Comparison of ENCODE assay signal across 17 cellular contexts in the genomic region with DNA sequence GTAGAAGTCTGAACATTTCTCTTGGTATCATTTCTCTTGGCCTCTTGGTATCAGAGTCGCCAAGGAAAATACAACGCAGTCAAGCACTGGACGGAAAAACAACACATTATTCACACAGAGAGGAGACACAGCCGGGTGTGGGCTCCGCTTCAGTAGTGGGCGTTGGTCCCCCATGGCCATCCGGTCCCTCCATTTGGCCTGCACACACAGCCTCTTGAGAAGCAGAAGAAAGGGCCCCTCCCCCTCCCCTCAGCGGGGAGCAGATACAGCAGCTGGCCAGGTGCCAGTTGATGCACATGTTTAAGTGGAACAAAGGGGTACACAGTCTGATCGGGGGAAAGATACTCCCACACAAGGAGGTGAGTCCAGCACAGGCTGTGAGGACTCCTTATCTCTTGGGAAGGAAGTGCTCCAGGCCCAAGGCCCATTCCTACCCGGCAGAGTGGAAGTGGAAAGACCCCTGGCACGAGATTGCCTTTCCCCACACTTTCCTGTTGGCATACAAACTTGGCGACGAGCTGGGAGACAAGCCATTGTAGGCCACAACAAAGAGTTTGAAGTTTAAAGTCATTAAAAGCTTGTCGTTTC.
DNase-seq lines count a peak whose midpoint lies in the region; ATAC-seq, FAIRE-seq and TF ChIP-seq lines count a peak whose summit lies in the region.
"Had no signal": no experiment of that assay in that cellular context is flagged by ENCODE, and none has a peak within 500 bp of the region (broad histone marks: within the 10 kb centered on the region; RNA-seq: fewer than 3 reads in every experiment).

No MANE protein-coding gene starts in this region.

- H3K9me3 Mint-ChIP-seq in activated naive CD8-positive, alpha-beta T cell (ENCODE audit: low read depth) = peaks cover 17% of the 10 kb centered on the region
- H3K9me3 Mint-ChIP-seq in activated naive CD8-positive, alpha-beta T cell treated with anti-CD3 and anti-CD28 coated beads for 36 hours = peaks cover 1% of the 10 kb centered on the region
- H3K9me3 Mint-ChIP-seq: HFFc6 had no signal

- intact Hi-C loops in kidney (cut with DNase I) = no loop called here

- FAIRE-seq in kidney (lab: Jason Lieb, UNC) = no peak
- FAIRE-seq: GM12878, GM18507 had no signal

- no peaks in the 10 kb centered on the region for H3K9me3 ChIP-seq in kidney (ENCODE audit: control insufficient read depth in 1 of 2, low read length in 2 of 2)

- no peak overlapping the region for H3K27ac Mint-ChIP-seq in activated naive CD8-positive, alpha-beta T cell
- no peak overlapping the region for H3K27ac Mint-ChIP-seq in activated naive CD8-positive, alpha-beta T cell treated with anti-CD3 and anti-CD28 coated beads for 36 hours
- H3K27ac Mint-ChIP-seq: HFFc6 had no signal

- peaks cover 11% of the 10 kb centered on the region for H3K4me1 Mint-ChIP-seq in activated naive CD8-positive, alpha-beta T cell (ENCODE audit: low read depth)
- peaks cover 1% of the 10 kb centered on the region for H3K4me1 Mint-ChIP-seq in activated naive CD8-positive, alpha-beta T cell treated with anti-CD3 and anti-CD28 coated beads for 36 hours

- no peak overlapping the region for H3K27ac ChIP-seq in kidney (ENCODE audit: low read depth in 2 of 2, low read length in 2 of 2)
- H3K27ac ChIP-seq: BLaER1 had no signal

- peaks cover 6% of the 10 kb centered on the region for H3K36me3 Mint-ChIP-seq in activated naive CD8-positive, alpha-beta T cell
- H3K36me3 Mint-ChIP-seq in activated naive CD8-positive, alpha-beta T cell treated with anti-CD3 and anti-CD28 coated beads for 36 hours = no peaks in the 10 kb centered on the region

- H3K27me3 Mint-ChIP-seq in activated naive CD8-positive, alpha-beta T cell = peaks cover 71% of the 10 kb centered on the region
- peaks cover 80% of the 10 kb centered on the region for H3K27me3 Mint-ChIP-seq in activated naive CD8-positive, alpha-beta T cell treated with anti-CD3 and anti-CD28 coated beads for 36 hours

- ATAC-seq in HG03159 (IDR thresholded peaks at IDR 0.05; ENCODE audit: unreplicated experiment) = no peak
- ATAC-seq: GM12878 had no signal

- H3K4me3 ChIP-seq in kidney (ENCODE audit: low read length in 2 of 2) = peak overlapping the region in 1 of 2 donors; percentile 17
- H3K4me3 ChIP-seq: BLaER1, GM12878 had no signal

- POLR2A ChIA-PET in GM10248 (lab: Yijun Ruan, JAX) = no interaction called here

- no peaks in the 10 kb centered on the region for H3K36me3 ChIP-seq in kidney (ENCODE audit: control insufficient read depth in 1 of 2, insufficient read depth in 2 of 2, low read length in 2 of 2)
- H3K36me3 ChIP-seq: BLaER1 had no signal

- DNase-seq in activated naive CD8-positive, alpha-beta T cell treated with anti-CD3 and anti-CD28 coated beads for 36 hours = no peak
- DNase-seq in NAMALWA (ENCODE audit: low spot score) (peak; percentile 31), kidney (peak; percentile 85), GM10248 (ENCODE audit: extremely low spot score) (no peak)
- no peak for DNase-seq in activated CD4-positive, alpha-beta T cell treated with anti-CD3 and anti-CD28 coated beads for 4 hours
- DNase-seq: 8988T, AML-193, DMS53, HCEC 1CT, HFFc6, IMR-90, KG1 had no signal

- peaks cover 0 to 6% of the 10 kb centered on the region in 2 donors for H3K4me1 ChIP-seq in kidney (ENCODE audit: control insufficient read depth in 1 of 2, insufficient read depth in 1 of 2, low read depth in 1 of 2, low read length in 2 of 2)

- peak overlapping the region; percentile 28 for H3K4me3 Mint-ChIP-seq in activated naive CD8-positive, alpha-beta T cell
- H3K4me3 Mint-ChIP-seq in activated naive CD8-positive, alpha-beta T cell treated with anti-CD3 and anti-CD28 coated beads for 36 hours = no peak overlapping the region
- H3K4me3 Mint-ChIP-seq: HFFc6 had no signal

- TF ChIP-seq CTCF in kidney (IDR thresholded peaks at IDR 0.05; ENCODE audit: borderline replicate concordance, extremely low read depth, insufficient read depth) (no peak), GM10248 (IDR thresholded peaks at IDR 0.05; ENCODE audit: control extremely low read depth, extremely low read depth, low read depth, missing control alignments) (no peak)

- no peak overlapping the region for H3K9ac ChIP-seq in kidney (ENCODE audit: low read length in 2 of 2)
- H3K9ac ChIP-seq: BLaER1 had no signal

- CTCF ChIA-PET in GM10248 (lab: Yijun Ruan, JAX) = no interaction called here

Comparison
In these comparisons a context has a peak if more than half of its experiments do, and no peak if none do; other contexts are left out.
1. DNase-seq: peak in NAMALWA (single experiment) and kidney (single experiment); none in activated naive CD8-positive, alpha-beta T cell treated with anti-CD3 and anti-CD28 coated beads for 36 hours (single experiment), GM10248 (single experiment) and activated CD4-positive, alpha-beta T cell treated with anti-CD3 and anti-CD28 coated beads for 4 hours (0 of 2).